ENCODE assay signal across 8 cellular contexts in the genomic region with DNA sequence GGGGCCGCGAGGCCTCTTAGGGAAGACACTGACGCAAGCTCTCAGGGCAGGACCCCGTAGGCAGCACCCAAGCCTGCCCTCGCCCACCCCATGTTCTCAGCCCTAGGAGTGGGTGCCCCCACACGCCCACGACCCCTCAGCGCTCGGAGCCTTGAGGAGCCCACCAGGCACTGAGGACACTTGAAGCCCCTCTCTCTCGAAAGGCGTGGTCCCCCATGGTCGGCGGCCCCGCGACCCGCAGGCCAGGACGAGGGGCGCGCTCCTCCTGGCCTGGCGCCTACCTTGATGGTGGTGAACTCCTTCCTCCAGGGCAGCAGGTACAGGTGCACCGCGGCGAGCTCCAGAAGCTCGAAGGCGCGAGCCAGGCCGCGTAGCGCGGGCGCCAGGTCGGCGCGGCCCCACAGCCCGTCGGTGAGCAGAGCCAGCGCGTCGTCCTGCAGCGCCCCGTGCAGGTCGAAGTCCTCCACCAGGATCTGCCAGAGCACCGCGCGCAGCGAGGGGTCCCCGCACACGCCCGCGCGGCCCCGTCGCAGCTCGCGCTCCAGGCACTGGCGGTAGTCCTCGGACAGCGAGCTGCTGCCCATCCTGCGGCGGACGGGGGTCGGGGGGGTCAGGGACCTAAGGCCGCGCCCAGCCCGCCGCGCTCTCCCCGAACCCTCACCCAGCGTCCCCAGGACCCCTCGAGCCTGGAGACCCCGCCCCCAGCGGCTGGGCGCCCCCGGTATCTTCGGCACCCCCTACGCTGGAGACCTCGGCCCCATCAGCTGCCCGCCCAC. TPM values are rescaled to one million over a fixed set of nuclear protein-coding genes. Genes with fewer than 3 reads are reported as not detected.
A peak's percentile ranks its signal among the peaks of the same experiment; 100 is the strongest.
DNase-seq lines count a peak whose midpoint lies in the region; ATAC-seq and TF ChIP-seq lines count a peak whose summit lies in the region.

No MANE protein-coding gene starts in this region.

- peaks cover 2% of the 10 kb centered on the region for H3K36me3 Mint-ChIP-seq in CD8-positive, alpha-beta T cell
- peaks cover 6% of the 10 kb centered on the region for H3K36me3 Mint-ChIP-seq in GM23338 (ENCODE audit: low read depth)
- H3K36me3 Mint-ChIP-seq in glutamatergic neuron (ENCODE audit: unreplicated experiment): no peaks in the 10 kb centered on the region

- H3K9me3 Mint-ChIP-seq in CD8-positive, alpha-beta T cell: no peaks in the 10 kb centered on the region
- H3K9me3 Mint-ChIP-seq in GM23338 (no peaks in the 10 kb centered on the region), glutamatergic neuron (ENCODE audit: unreplicated experiment) (peaks cover 10% of the 10 kb centered on the region)

- TF ChIP-seq CTCF in CD8-positive, alpha-beta T cell (IDR thresholded peaks at IDR 0.05): peak; percentile 64
- TF ChIP-seq CTCF in GM23338 (conservative IDR thresholded peaks at IDR 0.05; ENCODE audit: low read depth in 2 of 2): peak in 1 of 2 experiments; percentile 52; a peak in 2 of 4 replicates
- TF ChIP-seq CTCF in OCI-LY3 (IDR thresholded peaks at IDR 0.05; ENCODE audit: low read depth, low read length): peak; percentile 21; the same call in 1 of the 2 replicates
- peak; percentile 23 for TF ChIP-seq CTCF in glutamatergic neuron (IDR thresholded peaks at IDR 0.05; ENCODE audit: partially characterized antibody, unreplicated experiment)
- no peak for TF ChIP-seq CTCF in parathyroid adenoma (IDR thresholded peaks at IDR 0.05)

- ATAC-seq in CD8-positive, alpha-beta T cell: peak; percentile 22
- ATAC-seq in GM23338 (peak; percentile 54), HG02852 (IDR thresholded peaks at IDR 0.05; ENCODE audit: unreplicated experiment) (no peak)

- H4K20me1 ChIP-seq in GM23338 (replicated peaks; ENCODE audit: insufficient read depth): peaks cover 4% of the 10 kb centered on the region
- peaks cover 6% of the 10 kb centered on the region; the same call in 1 of the 2 replicates for H4K20me1 ChIP-seq in OCI-LY3 (ENCODE audit: insufficient read depth, low read length)

- no peaks in the 10 kb centered on the region for H3K27me3 ChIP-seq in CD8-positive, alpha-beta T cell (ENCODE audit: insufficient read depth, low read length)
- H3K27me3 ChIP-seq in GM23338 (ENCODE audit: insufficient read depth): peaks cover 23% of the 10 kb centered on the region; the same call in 1 of the 2 replicates
- H3K27me3 ChIP-seq in OCI-LY3 (ENCODE audit: low read depth, low read length): no peaks in the 10 kb centered on the region
- H3K27me3 ChIP-seq in parathyroid adenoma (ENCODE audit: control insufficient read depth, insufficient read depth, low read length): no peaks in the 10 kb centered on the region

- peaks cover 17% of the 10 kb centered on the region for H3K4me1 Mint-ChIP-seq in CD8-positive, alpha-beta T cell (ENCODE audit: low read depth)
- H3K4me1 Mint-ChIP-seq in GM23338: peaks cover 6% of the 10 kb centered on the region; the same call in 2 of the 3 replicates
- peaks cover 3% of the 10 kb centered on the region for H3K4me1 Mint-ChIP-seq in glutamatergic neuron (ENCODE audit: low read depth, unreplicated experiment)

- intact Hi-C loops in CD8-positive, alpha-beta T cell (cut with DNase I, micrococcal nuclease): loop anchor here (1.0 to 5.0 kb wide), 19 partner anchors 10 to 1039 kb away; a partner anchor contains a TSS

- peak overlapping the region; percentile 80; the same call in 1 of the 2 replicates for H2AFZ ChIP-seq in GM23338
- H2AFZ ChIP-seq in OCI-LY3 (ENCODE audit: low read depth, low read length): no peak overlapping the region; the same call in 1 of the 2 replicates
- peak overlapping the region; percentile 75 for H2AFZ ChIP-seq in parathyroid adenoma

- H3K9ac ChIP-seq in OCI-LY3 (ENCODE audit: low read length) (peak overlapping the region; percentile 64), parathyroid adenoma (peak overlapping the region; percentile 65)

- no peaks in the 10 kb centered on the region for H3K9me2 ChIP-seq in GM23338 (ENCODE audit: insufficient read depth)

- peaks cover 36% of the 10 kb centered on the region for H3K4me1 ChIP-seq in CD8-positive, alpha-beta T cell (ENCODE audit: insufficient read depth, low read length)
- H3K4me1 ChIP-seq in GM23338 (ENCODE audit: insufficient read depth) (peaks cover 7% of the 10 kb centered on the region; the same call in 1 of the 2 replicates), OCI-LY3 (ENCODE audit: low read length) (peaks cover 14% of the 10 kb centered on the region), parathyroid adenoma (peaks cover 8% of the 10 kb centered on the region)

- no peaks in the 10 kb centered on the region for H3K79me2 ChIP-seq in GM23338 (replicated peaks; ENCODE audit: insufficient read depth)
- H3K79me2 ChIP-seq in OCI-LY3 (ENCODE audit: low read length): no peaks in the 10 kb centered on the region
- H3K79me2 ChIP-seq in parathyroid adenoma: no peaks in the 10 kb centered on the region

- H3K27ac ChIP-seq in CD8-positive, alpha-beta T cell (ENCODE audit: low read depth, low read length): peak overlapping the region; percentile 82
- H3K27ac ChIP-seq in GM23338 (ENCODE audit: low read depth) (no peak overlapping the region), OCI-LY3 (ENCODE audit: low read length) (peak overlapping the region; percentile 30), parathyroid adenoma (peak overlapping the region; percentile 90)

- no peaks in the 10 kb centered on the region for H3K36me3 ChIP-seq in CD8-positive, alpha-beta T cell (ENCODE audit: insufficient read depth, low read length)
- H3K36me3 ChIP-seq in GM23338 (ENCODE audit: insufficient read depth) (no peaks in the 10 kb centered on the region), OCI-LY3 (replicated peaks; ENCODE audit: low read depth, low read length) (no peaks in the 10 kb centered on the region), parathyroid adenoma (ENCODE audit: control insufficient read depth, insufficient read depth, low read length) (no peaks in the 10 kb centered on the region)

- H3K4me3 Mint-ChIP-seq in CD8-positive, alpha-beta T cell: peak overlapping the region; percentile 80
- H3K4me3 Mint-ChIP-seq in GM23338 (peak overlapping the region; percentile 70), glutamatergic neuron (ENCODE audit: unreplicated experiment) (peak overlapping the region; percentile 59)

- CTCF ChIA-PET in CD8-positive, alpha-beta T cell (lab: Charles Lee): interaction anchor here (0.8 to 16.6 kb wide), 31 partner anchors 10 to 448 kb away, joined by 3 to 352 read pairs (median 5); a partner anchor contains a TSS

- peak overlapping the region; percentile 90 for H3K27ac Mint-ChIP-seq in CD8-positive, alpha-beta T cell
- H3K27ac Mint-ChIP-seq in GM23338: no peak overlapping the region
- no peak overlapping the region for H3K27ac Mint-ChIP-seq in glutamatergic neuron (ENCODE audit: unreplicated experiment)

- peak overlapping the region; percentile 96 for H3K4me3 ChIP-seq in CD8-positive, alpha-beta T cell (ENCODE audit: low read depth, low read length)
- H3K4me3 ChIP-seq in GM23338 (peak overlapping the region; percentile 77), OCI-LY3 (ENCODE audit: low read length) (peak overlapping the region; percentile 82), parathyroid adenoma (ENCODE audit: low read depth, low read length) (peak overlapping the region; percentile 83)

- no peaks in the 10 kb centered on the region for H3K27me3 Mint-ChIP-seq in CD8-positive, alpha-beta T cell (ENCODE audit: low read depth)
- H3K27me3 Mint-ChIP-seq in GM23338 (ENCODE audit: insufficient read depth, low read depth, poor library complexity) (peaks cover 35% of the 10 kb centered on the region), glutamatergic neuron (ENCODE audit: unreplicated experiment) (peaks cover 8% of the 10 kb centered on the region)

- peaks cover 14% of the 10 kb centered on the region; the same call in 1 of the 2 replicates for H3F3A ChIP-seq in GM23338 (replicated peaks; ENCODE audit: low read depth)

- H3K4me2 ChIP-seq in GM23338 (peak overlapping the region; percentile 97), OCI-LY3 (ENCODE audit: low read length) (peak overlapping the region; percentile 86), parathyroid adenoma (ENCODE audit: low read length) (peak overlapping the region; percentile 97)

- POLR2A ChIA-PET in CD8-positive, alpha-beta T cell (lab: Charles Lee): interaction anchor here (0.6 to 3.0 kb wide), 16 partner anchors 14 to 326 kb away, joined by 3 to 22 read pairs (median 5); a partner anchor contains a TSS

- H3K9me3 ChIP-seq in CD8-positive, alpha-beta T cell (ENCODE audit: low read length): no peaks in the 10 kb centered on the region
- no peaks in the 10 kb centered on the region for H3K9me3 ChIP-seq in OCI-LY3 (ENCODE audit: insufficient read depth, low read length)
- no peaks in the 10 kb centered on the region for H3K9me3 ChIP-seq in parathyroid adenoma (ENCODE audit: control insufficient read depth, low read length)

- peak; percentile 20 to 76 (median 50) for DNase-seq in CD8-positive, alpha-beta T cell
- DNase-seq in GM23338 (ENCODE audit: low spot score) (peak; percentile 81), glutamatergic neuron (peak; percentile 77), ureter (ENCODE audit: low spot score) (no peak)
- peak; percentile 61 for DNase-seq in activated naive CD4-positive, alpha-beta T cell treated with anti-CD3 and anti-CD28 coated beads, Interleukin-2, amount 50 U/mL, for 16 hours

TF ChIP-seq in GM23338, 12 proteins besides CTCF, POLR2A, EP300 and RAD21 (continues in another document):
- no peak for TF ChIP-seq JUNB (IDR thresholded peaks at IDR 0.05; ENCODE audit: unreplicated experiment)

RNA-seq across cellular contexts. Expression of a gene that starts 0.7 kb away (rescaled TPM):
- 10 to 100 TPM; 26.5 to 28.6 TPM for total RNA-seq in CD8-positive, alpha-beta T cell
- 23.4 and 26.2 TPM in 2 replicates for total RNA-seq in GM23338 (2014; rRNA removed; shearing (Covaris generic))
- 6.9 and 11.1 TPM in 2 replicates for polyA plus RNA-seq in GM23338 (2016; fragmentation: Nextera tagmentation; extraction: Ambion mirVana)
- total RNA-seq in glutamatergic neuron (ENCODE audit: unreplicated experiment): 18.6 TPM
- 7.7 TPM for total RNA-seq in ureter

RNA-seq across cellular contexts. Expression of a gene that starts 14.3 kb away (rescaled TPM):
- total RNA-seq in CD8-positive, alpha-beta T cell: 10 to 100 TPM; 67.0 to 73.1 TPM
- 53.2 and 64.6 TPM in 2 replicates for total RNA-seq in GM23338 (2014; rRNA removed; shearing (Covaris generic))
- polyA plus RNA-seq in GM23338 (2016; fragmentation: Nextera tagmentation; extraction: Ambion mirVana): 79.0 and 88.0 TPM in 2 replicates
- total RNA-seq in glutamatergic neuron (ENCODE audit: unreplicated experiment): 56.9 TPM
- 89.8 TPM for total RNA-seq in ureter

RNA-seq across cellular contexts. Expression of a gene that starts 19.9 kb away (rescaled TPM):
- 10 to 100 TPM; 15.7 to 15.9 TPM for total RNA-seq in CD8-positive, alpha-beta T cell
- total RNA-seq in GM23338 (2014; rRNA removed; shearing (Covaris generic)): 1.8 and 2.1 TPM in 2 replicates
- polyA plus RNA-seq in GM23338 (2016; fragmentation: Nextera tagmentation; extraction: Ambion mirVana): 2.0 and 2.2 TPM in 2 replicates
- 19.5 TPM for total RNA-seq in glutamatergic neuron (ENCODE audit: unreplicated experiment)
- total RNA-seq in ureter: 17.7 TPM

RNA-seq across cellular contexts. Expression of a gene that starts 20.5 kb away (rescaled TPM):
- total RNA-seq in CD8-positive, alpha-beta T cell: 100 to 1,000 TPM; 127 to 130 TPM
- total RNA-seq in GM23338 (2014; rRNA removed; shearing (Covaris generic)): 12.7 and 15.6 TPM in 2 replicates
- 3.4 and 4.3 TPM in 2 replicates for polyA plus RNA-seq in GM23338 (2016; fragmentation: Nextera tagmentation; extraction: Ambion mirVana)
- total RNA-seq in glutamatergic neuron (ENCODE audit: unreplicated experiment): 20.8 TPM
- 44.1 TPM for total RNA-seq in ureter

RNA-seq across cellular contexts. Expression of a gene that starts 43.2 kb away (rescaled TPM):
- 1 to 10 TPM; 4.8 to 5.1 TPM for total RNA-seq in CD8-positive, alpha-beta T cell
- 5.8 and 6.6 TPM in 2 replicates for total RNA-seq in GM23338 (2014; rRNA removed; shearing (Covaris generic))
- 13.9 and 17.4 TPM in 2 replicates for polyA plus RNA-seq in GM23338 (2016; fragmentation: Nextera tagmentation; extraction: Ambion mirVana)
- 18.0 TPM for total RNA-seq in glutamatergic neuron (ENCODE audit: unreplicated experiment)
- total RNA-seq in ureter: 7.4 TPM
